1 cellular context compared by ENCODE assay signal in the genomic region with DNA sequence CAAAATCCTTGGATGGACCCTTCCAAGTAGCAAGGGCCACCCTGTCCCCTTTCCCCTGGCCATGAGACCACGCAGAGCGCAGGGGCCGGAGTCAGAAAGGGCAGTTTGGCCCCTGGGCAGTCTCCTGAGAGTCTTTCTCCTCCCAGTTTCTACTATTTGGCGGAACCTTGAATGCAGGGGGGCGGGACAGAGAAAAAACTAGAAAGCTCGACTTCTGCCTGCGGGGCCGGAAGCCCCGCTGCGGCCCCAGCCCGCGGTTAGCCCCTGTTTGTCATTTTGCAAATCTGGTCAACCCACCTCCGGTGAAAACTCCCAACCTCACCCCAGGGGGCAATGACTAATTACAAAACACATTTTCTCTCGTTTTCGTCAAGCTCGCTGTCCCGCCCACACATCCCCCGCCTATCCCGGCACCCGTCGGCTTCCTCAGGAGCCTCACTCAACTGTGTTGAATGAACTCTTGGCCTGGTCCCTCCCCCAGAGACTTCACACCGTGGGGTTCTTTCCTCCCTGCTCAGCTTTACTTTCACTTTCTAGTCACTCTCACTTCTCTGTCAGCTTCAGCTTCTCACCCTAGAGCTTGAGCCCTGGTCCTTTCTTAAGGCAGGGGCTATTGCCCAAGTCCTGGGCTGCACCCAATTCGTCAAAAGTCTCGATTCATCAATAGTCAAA.
TF ChIP-seq lines count a peak whose summit lies in the region.

No MANE protein-coding gene starts in this region.

TF ChIP-seq in K562, 482 proteins besides CTCF, POLR2A, EP300 and RAD21 (continued from another document and continues in another):
- TF ChIP-seq, protein P1, sequence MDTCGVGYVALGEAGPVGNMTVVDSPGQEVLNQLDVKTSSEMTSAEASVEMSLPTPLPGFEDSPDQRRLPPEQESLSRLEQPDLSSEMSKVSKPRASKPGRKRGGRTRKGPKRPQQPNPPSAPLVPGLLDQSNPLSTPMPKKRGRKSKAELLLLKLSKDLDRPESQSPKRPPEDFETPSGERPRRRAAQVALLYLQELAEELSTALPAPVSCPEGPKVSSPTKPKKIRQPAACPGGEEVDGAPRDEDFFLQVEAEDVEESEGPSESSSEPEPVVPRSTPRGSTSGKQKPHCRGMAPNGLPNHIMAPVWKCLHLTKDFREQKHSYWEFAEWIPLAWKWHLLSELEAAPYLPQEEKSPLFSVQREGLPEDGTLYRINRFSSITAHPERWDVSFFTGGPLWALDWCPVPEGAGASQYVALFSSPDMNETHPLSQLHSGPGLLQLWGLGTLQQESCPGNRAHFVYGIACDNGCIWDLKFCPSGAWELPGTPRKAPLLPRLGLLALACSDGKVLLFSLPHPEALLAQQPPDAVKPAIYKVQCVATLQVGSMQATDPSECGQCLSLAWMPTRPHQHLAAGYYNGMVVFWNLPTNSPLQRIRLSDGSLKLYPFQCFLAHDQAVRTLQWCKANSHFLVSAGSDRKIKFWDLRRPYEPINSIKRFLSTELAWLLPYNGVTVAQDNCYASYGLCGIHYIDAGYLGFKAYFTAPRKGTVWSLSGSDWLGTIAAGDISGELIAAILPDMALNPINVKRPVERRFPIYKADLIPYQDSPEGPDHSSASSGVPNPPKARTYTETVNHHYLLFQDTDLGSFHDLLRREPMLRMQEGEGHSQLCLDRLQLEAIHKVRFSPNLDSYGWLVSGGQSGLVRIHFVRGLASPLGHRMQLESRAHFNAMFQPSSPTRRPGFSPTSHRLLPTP (IDR thresholded peaks at IDR 0.05; ENCODE audit: borderline replicate concordance, extremely low read depth, insufficient read length), result no peak
- TF ChIP-seq, protein P2, sequence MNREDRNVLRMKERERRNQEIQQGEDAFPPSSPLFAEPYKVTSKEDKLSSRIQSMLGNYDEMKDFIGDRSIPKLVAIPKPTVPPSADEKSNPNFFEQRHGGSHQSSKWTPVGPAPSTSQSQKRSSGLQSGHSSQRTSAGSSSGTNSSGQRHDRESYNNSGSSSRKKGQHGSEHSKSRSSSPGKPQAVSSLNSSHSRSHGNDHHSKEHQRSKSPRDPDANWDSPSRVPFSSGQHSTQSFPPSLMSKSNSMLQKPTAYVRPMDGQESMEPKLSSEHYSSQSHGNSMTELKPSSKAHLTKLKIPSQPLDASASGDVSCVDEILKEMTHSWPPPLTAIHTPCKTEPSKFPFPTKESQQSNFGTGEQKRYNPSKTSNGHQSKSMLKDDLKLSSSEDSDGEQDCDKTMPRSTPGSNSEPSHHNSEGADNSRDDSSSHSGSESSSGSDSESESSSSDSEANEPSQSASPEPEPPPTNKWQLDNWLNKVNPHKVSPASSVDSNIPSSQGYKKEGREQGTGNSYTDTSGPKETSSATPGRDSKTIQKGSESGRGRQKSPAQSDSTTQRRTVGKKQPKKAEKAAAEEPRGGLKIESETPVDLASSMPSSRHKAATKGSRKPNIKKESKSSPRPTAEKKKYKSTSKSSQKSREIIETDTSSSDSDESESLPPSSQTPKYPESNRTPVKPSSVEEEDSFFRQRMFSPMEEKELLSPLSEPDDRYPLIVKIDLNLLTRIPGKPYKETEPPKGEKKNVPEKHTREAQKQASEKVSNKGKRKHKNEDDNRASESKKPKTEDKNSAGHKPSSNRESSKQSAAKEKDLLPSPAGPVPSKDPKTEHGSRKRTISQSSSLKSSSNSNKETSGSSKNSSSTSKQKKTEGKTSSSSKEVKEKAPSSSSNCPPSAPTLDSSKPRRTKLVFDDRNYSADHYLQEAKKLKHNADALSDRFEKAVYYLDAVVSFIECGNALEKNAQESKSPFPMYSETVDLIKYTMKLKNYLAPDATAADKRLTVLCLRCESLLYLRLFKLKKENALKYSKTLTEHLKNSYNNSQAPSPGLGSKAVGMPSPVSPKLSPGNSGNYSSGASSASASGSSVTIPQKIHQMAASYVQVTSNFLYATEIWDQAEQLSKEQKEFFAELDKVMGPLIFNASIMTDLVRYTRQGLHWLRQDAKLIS (CRISPR knock-in tag; IDR thresholded peaks at IDR 0.05), result no peak
- peak; percentile 78 for TF ChIP-seq JUND (IDR thresholded peaks at IDR 0.05; ENCODE audit: borderline replicate concordance, low read depth, low read length)
- peak; percentile 52; the same call in 1 of the 3 replicates for TF ChIP-seq JUND (tag; IDR thresholded peaks at IDR 0.05; ENCODE audit: borderline replicate concordance, low read depth, low read length)
- 0 out of 2 replicates have a peak, but pooled peaks have one; percentile 36 for TF ChIP-seq POLR2H (tag; IDR thresholded peaks at IDR 0.05; ENCODE audit: low read depth)
- no peak for TF ChIP-seq DIDO1 (tag; IDR thresholded peaks at IDR 0.05; ENCODE audit: low read depth)
- no peak for TF ChIP-seq TAF7 (tag; IDR thresholded peaks at IDR 0.05)
- TF ChIP-seq ZNF263 (CRISPR knock-in tag; IDR thresholded peaks at IDR 0.05; ENCODE audit: borderline replicate concordance), result no peak
- TF ChIP-seq, protein P3, sequence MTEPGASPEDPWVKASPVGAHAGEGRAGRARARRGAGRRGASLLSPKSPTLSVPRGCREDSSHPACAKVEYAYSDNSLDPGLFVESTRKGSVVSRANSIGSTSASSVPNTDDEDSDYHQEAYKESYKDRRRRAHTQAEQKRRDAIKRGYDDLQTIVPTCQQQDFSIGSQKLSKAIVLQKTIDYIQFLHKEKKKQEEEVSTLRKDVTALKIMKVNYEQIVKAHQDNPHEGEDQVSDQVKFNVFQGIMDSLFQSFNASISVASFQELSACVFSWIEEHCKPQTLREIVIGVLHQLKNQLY (CRISPR knock-in tag; conservative IDR thresholded peaks at IDR 0.05), result no peak
- 0 out of 2 replicates have a peak, but pooled peaks have one; percentile 19 for TF ChIP-seq ZNF584 (CRISPR knock-in tag; IDR thresholded peaks at IDR 0.05; ENCODE audit: low read depth)
- no peak for TF ChIP-seq ZNF133 (CRISPR knock-in tag; IDR thresholded peaks at IDR 0.05)
- no peak for TF ChIP-seq ZNF274 (IDR thresholded peaks at IDR 0.05; ENCODE audit: borderline replicate concordance, low read depth, low read length)
- TF ChIP-seq NELFE (IDR thresholded peaks at IDR 0.05; ENCODE audit: insufficient read depth, insufficient read length), result no peak
- TF ChIP-seq MBD2 (IDR thresholded peaks at IDR 0.05; ENCODE audit: borderline replicate concordance, low read depth), result 0 out of 2 replicates have a peak, but pooled peaks have one; percentile 47
- no peak for TF ChIP-seq ZNF764 (CRISPR knock-in tag; IDR thresholded peaks at IDR 0.05; ENCODE audit: low read depth)
- TF ChIP-seq SMARCA5 (IDR thresholded peaks at IDR 0.05), result no peak
- peak in 1 of 2 experiments; percentile 69; a peak in 1 of 4 replicates for TF ChIP-seq SRF (CRISPR knock-in tag; IDR thresholded peaks at IDR 0.05)
- TF ChIP-seq, protein P4, sequence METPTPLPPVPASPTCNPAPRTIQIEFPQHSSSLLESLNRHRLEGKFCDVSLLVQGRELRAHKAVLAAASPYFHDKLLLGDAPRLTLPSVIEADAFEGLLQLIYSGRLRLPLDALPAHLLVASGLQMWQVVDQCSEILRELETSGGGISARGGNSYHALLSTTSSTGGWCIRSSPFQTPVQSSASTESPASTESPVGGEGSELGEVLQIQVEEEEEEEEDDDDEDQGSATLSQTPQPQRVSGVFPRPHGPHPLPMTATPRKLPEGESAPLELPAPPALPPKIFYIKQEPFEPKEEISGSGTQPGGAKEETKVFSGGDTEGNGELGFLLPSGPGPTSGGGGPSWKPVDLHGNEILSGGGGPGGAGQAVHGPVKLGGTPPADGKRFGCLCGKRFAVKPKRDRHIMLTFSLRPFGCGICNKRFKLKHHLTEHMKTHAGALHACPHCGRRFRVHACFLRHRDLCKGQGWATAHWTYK (CRISPR knock-in tag; IDR thresholded peaks at IDR 0.05), result no peak
- no peak for TF ChIP-seq SIN3A (IDR thresholded peaks at IDR 0.05; ENCODE audit: borderline replicate concordance in 2 of 2, control insufficient read depth in 1 of 2, low read depth in 2 of 2, low read length in 2 of 2)
- TF ChIP-seq CREM (IDR thresholded peaks at IDR 0.05; ENCODE audit: low read depth), result peak; percentile 25; the same call in 1 of the 2 replicates
- TF ChIP-seq ZNF79 (CRISPR knock-in tag; IDR thresholded peaks at IDR 0.05; ENCODE audit: low read depth), result no peak
- no peak for TF ChIP-seq NR4A1 (CRISPR knock-in tag; IDR thresholded peaks at IDR 0.05)
- no peak for TF ChIP-seq NR4A1 (tag; IDR thresholded peaks at IDR 0.05)
- TF ChIP-seq MAFF (IDR thresholded peaks at IDR 0.05; ENCODE audit: low read length), result no peak
- peak; percentile 29; the same call in 1 of the 2 replicates for TF ChIP-seq TCF3 (CRISPR knock-in tag; IDR thresholded peaks at IDR 0.05)
- TF ChIP-seq HCFC1 (IDR thresholded peaks at IDR 0.05; ENCODE audit: low read depth, low read length), result no peak
- peak; percentile 25 for TF ChIP-seq BRD9 (IDR thresholded peaks at IDR 0.05; ENCODE audit: low read depth, partially characterized antibody)
- TF ChIP-seq, protein P5, sequence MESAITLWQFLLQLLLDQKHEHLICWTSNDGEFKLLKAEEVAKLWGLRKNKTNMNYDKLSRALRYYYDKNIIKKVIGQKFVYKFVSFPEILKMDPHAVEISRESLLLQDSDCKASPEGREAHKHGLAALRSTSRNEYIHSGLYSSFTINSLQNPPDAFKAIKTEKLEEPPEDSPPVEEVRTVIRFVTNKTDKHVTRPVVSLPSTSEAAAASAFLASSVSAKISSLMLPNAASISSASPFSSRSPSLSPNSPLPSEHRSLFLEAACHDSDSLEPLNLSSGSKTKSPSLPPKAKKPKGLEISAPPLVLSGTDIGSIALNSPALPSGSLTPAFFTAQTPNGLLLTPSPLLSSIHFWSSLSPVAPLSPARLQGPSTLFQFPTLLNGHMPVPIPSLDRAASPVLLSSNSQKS (CRISPR knock-in tag; IDR thresholded peaks at IDR 0.05), result no peak
- TF ChIP-seq, protein P6, sequence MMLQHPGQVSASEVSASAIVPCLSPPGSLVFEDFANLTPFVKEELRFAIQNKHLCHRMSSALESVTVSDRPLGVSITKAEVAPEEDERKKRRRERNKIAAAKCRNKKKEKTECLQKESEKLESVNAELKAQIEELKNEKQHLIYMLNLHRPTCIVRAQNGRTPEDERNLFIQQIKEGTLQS (IDR thresholded peaks at IDR 0.05), result peak; percentile 74
- TF ChIP-seq, protein P6 (CRISPR knock-in tag; conservative IDR thresholded peaks at IDR 0.05), result no peak
- peak; percentile 58 to 97; a peak in 3 of 4 replicates for TF ChIP-seq RCOR1 (IDR thresholded peaks at IDR 0.05; ENCODE audit: borderline replicate concordance in 1 of 2, low read depth in 2 of 2, low read length in 2 of 2)
- TF ChIP-seq, protein P7, sequence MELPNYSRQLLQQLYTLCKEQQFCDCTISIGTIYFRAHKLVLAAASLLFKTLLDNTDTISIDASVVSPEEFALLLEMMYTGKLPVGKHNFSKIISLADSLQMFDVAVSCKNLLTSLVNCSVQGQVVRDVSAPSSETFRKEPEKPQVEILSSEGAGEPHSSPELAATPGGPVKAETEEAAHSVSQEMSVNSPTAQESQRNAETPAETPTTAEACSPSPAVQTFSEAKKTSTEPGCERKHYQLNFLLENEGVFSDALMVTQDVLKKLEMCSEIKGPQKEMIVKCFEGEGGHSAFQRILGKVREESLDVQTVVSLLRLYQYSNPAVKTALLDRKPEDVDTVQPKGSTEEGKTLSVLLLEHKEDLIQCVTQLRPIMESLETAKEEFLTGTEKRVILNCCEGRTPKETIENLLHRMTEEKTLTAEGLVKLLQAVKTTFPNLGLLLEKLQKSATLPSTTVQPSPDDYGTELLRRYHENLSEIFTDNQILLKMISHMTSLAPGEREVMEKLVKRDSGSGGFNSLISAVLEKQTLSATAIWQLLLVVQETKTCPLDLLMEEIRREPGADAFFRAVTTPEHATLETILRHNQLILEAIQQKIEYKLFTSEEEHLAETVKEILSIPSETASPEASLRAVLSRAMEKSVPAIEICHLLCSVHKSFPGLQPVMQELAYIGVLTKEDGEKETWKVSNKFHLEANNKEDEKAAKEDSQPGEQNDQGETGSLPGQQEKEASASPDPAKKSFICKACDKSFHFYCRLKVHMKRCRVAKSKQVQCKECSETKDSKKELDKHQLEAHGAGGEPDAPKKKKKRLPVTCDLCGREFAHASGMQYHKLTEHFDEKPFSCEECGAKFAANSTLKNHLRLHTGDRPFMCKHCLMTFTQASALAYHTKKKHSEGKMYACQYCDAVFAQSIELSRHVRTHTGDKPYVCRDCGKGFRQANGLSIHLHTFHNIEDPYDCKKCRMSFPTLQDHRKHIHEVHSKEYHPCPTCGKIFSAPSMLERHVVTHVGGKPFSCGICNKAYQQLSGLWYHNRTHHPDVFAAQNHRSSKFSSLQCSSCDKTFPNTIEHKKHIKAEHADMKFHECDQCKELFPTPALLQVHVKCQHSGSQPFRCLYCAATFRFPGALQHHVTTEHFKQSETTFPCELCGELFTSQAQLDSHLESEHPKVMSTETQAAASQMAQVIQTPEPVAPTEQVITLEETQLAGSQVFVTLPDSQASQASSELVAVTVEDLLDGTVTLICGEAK (IDR thresholded peaks at IDR 0.05), result no peak
- TF ChIP-seq, protein P7 (CRISPR knock-in tag; IDR thresholded peaks at IDR 0.05), result no peak
- no peak for TF ChIP-seq MTA3 (IDR thresholded peaks at IDR 0.05; ENCODE audit: borderline replicate concordance)
- no peak for TF ChIP-seq RUNX1 (IDR thresholded peaks at IDR 0.05; ENCODE audit: low read depth)
- no peak for TF ChIP-seq HEY1 (CRISPR knock-in tag; IDR thresholded peaks at IDR 0.05; ENCODE audit: borderline replicate concordance)
- no peak for TF ChIP-seq HDAC6 (IDR thresholded peaks at IDR 0.05; ENCODE audit: low read depth, low read length)
